ENCODE assay signal across 22 cellular contexts in genomic region chr19:44605547-44605946, GRCh38. TPM values are rescaled to one million over a fixed set of nuclear protein-coding genes. Genes with fewer than 3 reads are reported as not detected.
A peak's percentile ranks its signal among the peaks of the same experiment; 100 is the strongest.
DNase-seq lines count a peak whose midpoint lies in the region; ATAC-seq, FAIRE-seq and TF ChIP-seq lines count a peak whose summit lies in the region.
"Had no signal": no experiment of that assay in that cellular context is flagged by ENCODE, and none has a peak within 500 bp of the region (broad histone marks: within the 10 kb centered on the region; RNA-seq: fewer than 3 reads in every experiment).

No MANE protein-coding gene starts in this region.

- POLR2A ChIA-PET in HEK293 (lab: Yijun Ruan, JAX) = interaction anchor here (0.5 to 2.1 kb wide), 2 partner anchors 29 to 38 kb away, joined by 4 to 5 read pairs; partner anchors contain the start of gene PVR
- POLR2A ChIA-PET in H1 (lab: Charles Lee; ENCODE audit: partially characterized antibody) = interaction anchor here (1.2 kb wide), 1 partner anchor 10 kb away, joined by 3 read pairs; no protein-coding TSS in a partner anchor

- H2AK5ac ChIP-seq in H1 (ENCODE audit: low read depth, low read length) = 0 out of 2 replicates have a peak overlapping the region, but pooled peaks have one; percentile 65

- 83% methylated on average over 1 of the region's 1 CpG; no CpG with 5 or more reads in 1 of the 2 experiments for whole genome bisulfite sequencing in H1 (ENCODE audit: extremely low coverage in 1 of 2, insufficient coverage in 1 of 2, insufficient read length in 1 of 2, insufficient replicate concordance in 2 of 2, low coverage in 1 of 2, low lambda C conversion rate in 2 of 2, missing lambda C conversion rate in 1 of 2), 2 experiments

- H3K27me3 ChIP-seq in RWPE2 (ENCODE audit: insufficient read depth, poor library complexity, severe bottlenecking) (no peaks in the 10 kb centered on the region), H1 (replicated peaks in 1 of 4; ENCODE audit: control insufficient read depth in 3 of 4, extremely low read depth in 1 of 4, insufficient read depth in 3 of 4, low read length in 3 of 4) (no peaks in the 10 kb centered on the region)

- no peak overlapping the region for H2BK15ac ChIP-seq in H1 (ENCODE audit: low read length)

- H2BK5ac ChIP-seq in H1 (ENCODE audit: low read depth, low read length) = no peak overlapping the region; the same call in 1 of the 2 replicates

- H3K9me3 ChIP-seq in HEK293 (ENCODE audit: control insufficient read depth, insufficient read depth, low read depth, low read length) = no peaks in the 10 kb centered on the region
- H3K9me3 ChIP-seq in RWPE2 (ENCODE audit: severe bottlenecking) = no peaks in the 10 kb centered on the region
- H3K9me3 ChIP-seq in H1 (ENCODE audit: insufficient read depth in 2 of 2, low read depth in 1 of 2, low read length in 1 of 2) = no peaks in the 10 kb centered on the region
- H3K9me3 ChIP-seq: Caco-2 had no signal

- H3K18ac ChIP-seq in H1 (ENCODE audit: extremely low read depth, low read length) = no peak overlapping the region

- H3K27ac ChIP-seq in HEK293 (ENCODE audit: extremely low read depth, low read depth, low read length) (no peak overlapping the region), RWPE2 (ENCODE audit: poor library complexity, severe bottlenecking) (peak overlapping the region; percentile 75), H1 (ENCODE audit: low read depth, low read length) (no peak overlapping the region)

- H4K5ac ChIP-seq in H1 (ENCODE audit: insufficient read length, low read depth, low read length) = no peak overlapping the region

- no peak overlapping the region for H2BK20ac ChIP-seq in H1 (ENCODE audit: low read length)

- H3K79me1 ChIP-seq in H1 (ENCODE audit: low read depth, low read length) = no peaks in the 10 kb centered on the region

- no peak for FAIRE-seq in H1 (lab: Jason Lieb, UNC)
- FAIRE-seq in GM12892 (lab: Jason Lieb, UNC) = no peak
- FAIRE-seq: D721Med, GM12878, GM18507 had no signal

- no peak overlapping the region for H2BK120ac ChIP-seq in H1 (replicated peaks; ENCODE audit: low read depth, low read length)

- H3K4me3 Mint-ChIP-seq in osteocyte (ENCODE audit: unreplicated experiment) = no peak overlapping the region
- H3K4me3 Mint-ChIP-seq: CD4-positive, CD25-positive, alpha-beta regulatory T cell; CD8-positive, alpha-beta T cell had no signal

- H4K20me1 ChIP-seq in H1 (replicated peaks in 1 of 2; ENCODE audit: control insufficient read depth in 1 of 2, insufficient read depth in 2 of 2, low read length in 2 of 2) = no peaks in the 10 kb centered on the region

- H3K4me1 ChIP-seq in HEK293 (ENCODE audit: control insufficient read depth, insufficient read depth, low read length) = no peaks in the 10 kb centered on the region; the same call in 1 of the 2 replicates
- peaks cover 34% of the 10 kb centered on the region for H3K4me1 ChIP-seq in RWPE2 (ENCODE audit: insufficient read depth, poor library complexity, severe bottlenecking)
- peaks cover 0 to 8% (median 4%) of the 10 kb centered on the region in 4 experiments; a peak in 5 of 7 replicates for H3K4me1 ChIP-seq in H1 (replicated peaks in 1 of 4; ENCODE audit: control insufficient read depth in 3 of 4, insufficient read depth in 4 of 4, low read length in 3 of 4)

- peaks cover 5% of the 10 kb centered on the region for H3K27me3 Mint-ChIP-seq in osteocyte (ENCODE audit: unreplicated experiment)
- H3K27me3 Mint-ChIP-seq: CD4-positive, CD25-positive, alpha-beta regulatory T cell had no signal

- H3K4me3 ChIP-seq in HEK293 (ENCODE audit: low read depth, low read length) = no peak overlapping the region
- no peak overlapping the region for H3K4me3 ChIP-seq in RWPE2 (ENCODE audit: severe bottlenecking)
- H3K4me3 ChIP-seq in H1 (ENCODE audit: extremely low read depth in 1 of 4, insufficient read depth in 2 of 4, low read depth in 3 of 4, low read length in 4 of 4) = no peak overlapping the region
- H3K4me3 ChIP-seq: GM12878 had no signal

- H3K23ac ChIP-seq in H1 (ENCODE audit: insufficient read length) = no peak overlapping the region

- no peak overlapping the region for H3K56ac ChIP-seq in H1 (replicated peaks; ENCODE audit: insufficient read length, low read depth, low read length)

- H3K27ac Mint-ChIP-seq in osteocyte (ENCODE audit: unreplicated experiment) = no peak overlapping the region
- H3K27ac Mint-ChIP-seq: CD4-positive, CD25-positive, alpha-beta regulatory T cell; CD8-positive, alpha-beta T cell had no signal

- H3K14ac ChIP-seq in H1 (ENCODE audit: insufficient read length) = no peak overlapping the region

- TF ChIP-seq POLR2A in H1 (IDR thresholded peaks at IDR 0.05; ENCODE audit: control extremely low read depth in 1 of 2, low read depth in 2 of 2, low read length in 2 of 2) (no peak), GM12892 (IDR thresholded peaks at IDR 0.05; ENCODE audit: low read depth, low read length) (no peak)

- H3K4me2 ChIP-seq in H1 (ENCODE audit: insufficient read depth in 1 of 2, low read depth in 2 of 2, low read length in 2 of 2) = no peak overlapping the region

- TF ChIP-seq EP300 in H1 (IDR thresholded peaks at IDR 0.05; ENCODE audit: borderline replicate concordance in 1 of 2, low read depth in 2 of 2, low read length in 2 of 2) = no peak

- no peaks in the 10 kb centered on the region for H3K23me2 ChIP-seq in H1 (ENCODE audit: low read depth, low read length)

- H2AFZ ChIP-seq in H1 (ENCODE audit: low read length) = no peak overlapping the region

- DNase-seq in RWPE2 (ENCODE audit: low spot score) (no peak), H1 (ENCODE audit: low read depth in 1 of 2, low spot score in 2 of 2) (no peak), osteocyte (ENCODE audit: extremely low spot score, unreplicated experiment) (no peak), GM12892 (ENCODE audit: insufficient read length) (no peak)
- DNase-seq: C1 segment of cervical spinal cord; Caco-2; CD4-positive, CD25-positive, alpha-beta regulatory T cell; CD8-positive, alpha-beta T cell; DMS 273 treated with DMSO at 0.1 percent for 48 hours; DMS79; EL; GDM1; GOT3; H7; HCEC 1CT had no signal

- no peak overlapping the region for H3K9ac ChIP-seq in H1 (replicated peaks in 1 of 4; ENCODE audit: extremely low read depth in 1 of 4, low read depth in 3 of 4, low read length in 3 of 4)

- H4K91ac ChIP-seq in H1 (replicated peaks; ENCODE audit: insufficient read length, low read length) = no peak overlapping the region

- no peak for ATAC-seq in RWPE2 (ENCODE audit: low read depth)
- no peak for ATAC-seq in GM18519 (IDR thresholded peaks at IDR 0.05; ENCODE audit: low FRiP score, unreplicated experiment)
- ATAC-seq: CD8-positive, alpha-beta T cell; GM12878 had no signal

- no peaks in the 10 kb centered on the region for H3K36me3 Mint-ChIP-seq in osteocyte (ENCODE audit: unreplicated experiment)
- H3K36me3 Mint-ChIP-seq: CD4-positive, CD25-positive, alpha-beta regulatory T cell; CD8-positive, alpha-beta T cell had no signal

- H3K36me3 ChIP-seq in HEK293 (ENCODE audit: control insufficient read depth in 2 of 2, insufficient read depth in 1 of 2, low read length in 2 of 2) (no peaks in the 10 kb centered on the region), RWPE2 (ENCODE audit: low read depth) (no peaks in the 10 kb centered on the region), H1 (ENCODE audit: control insufficient read depth in 2 of 4, insufficient read depth in 4 of 4, low read length in 3 of 4) (no peaks in the 10 kb centered on the region)

- no peak overlapping the region for H3K4ac ChIP-seq in H1 (replicated peaks; ENCODE audit: insufficient read length, low read depth, low read length)

- TF ChIP-seq CTCF in HEK293 (tag by site-specific recombination; IDR thresholded peaks at IDR 0.05) (no peak), RWPE2 (IDR thresholded peaks at IDR 0.05; ENCODE audit: poor library complexity, severe bottlenecking) (no peak), H1 (IDR thresholded peaks at IDR 0.05; ENCODE audit: control extremely low read depth in 1 of 3, insufficient read depth in 1 of 3, low read depth in 1 of 3, low read length in 3 of 3) (no peak), osteocyte (IDR thresholded peaks at IDR 0.05) (no peak)

- no peaks in the 10 kb centered on the region for H3K79me2 ChIP-seq in H1 (ENCODE audit: control insufficient read depth in 1 of 2, insufficient read depth in 2 of 2, low read length in 2 of 2)

- no peaks in the 10 kb centered on the region for H3K9me3 Mint-ChIP-seq in osteocyte (ENCODE audit: unreplicated experiment)

- no peak overlapping the region for H4K8ac ChIP-seq in H1 (ENCODE audit: extremely low read depth, insufficient read depth, low read length)

- peak overlapping the region; percentile 88 for H2BK12ac ChIP-seq in H1 (ENCODE audit: low read depth, low read length)

- H3K4me1 Mint-ChIP-seq in osteocyte (ENCODE audit: unreplicated experiment) = peaks cover 23% of the 10 kb centered on the region

- no peak for TF ChIP-seq RAD21 in H1 (IDR thresholded peaks at IDR 0.05 in 1 of 2, conservative IDR thresholded peaks at IDR 0.05 in 1 of 2; ENCODE audit: low read depth in 2 of 2, low read length in 2 of 2)

- CTCF ChIA-PET in HEK293 (lab: Yijun Ruan, JAX) = interaction anchor here (0.8 to 1.8 kb wide), 3 partner anchors 17 to 53 kb away, joined by 3 to 9 read pairs (median 5); no protein-coding TSS in a partner anchor
- CTCF ChIA-PET in H1 (lab: Charles Lee; ENCODE audit: partially characterized antibody) = interaction anchor here (1.5 to 6.5 kb wide), 5 partner anchors 12 to 35 kb away, joined by 3 to 42 read pairs (median 6); no protein-coding TSS in a partner anchor

RNA-seq across cellular contexts. Expression of gene IGSF23, which starts 7.8 kb away (rescaled TPM):
- total RNA-seq in H1 (2021; fragmentation: NEBNext Ultra II Directional; extraction: Animal tissue kit (Norgen Biotek cat#: 25700)) = not detected in 2 replicates
- polyA plus RNA-seq in H1 (2011; rRNA removed) = not detected in 2 replicates
- polyA plus RNA-seq in H1 (2011; cell fraction: cytosol; rRNA removed) = not detected
- polyA plus RNA-seq in H1 (2011; cell fraction: nucleus; rRNA removed) = not detected
- not detected in 4 replicates for polyA plus RNA-seq in H1 (2012, experiment 1 of 2)
- not detected for polyA plus RNA-seq in H1 (2012, experiment 2 of 2)
- not detected for polyA plus RNA-seq in H1 (2013, experiment 1 of 2)
- polyA plus RNA-seq in H1 (2013, experiment 2 of 2) = not detected
- polyA minus RNA-seq in H1 (2011; rRNA and poly(A)+ RNA removed) = not detected in 2 replicates
- not detected for polyA minus RNA-seq in H1 (2011; cell fraction: cytosol; rRNA and poly(A)+ RNA removed)
- not detected for polyA minus RNA-seq in H1 (2011; cell fraction: nucleus; rRNA and poly(A)+ RNA removed)
- total RNA-seq in osteocyte = not detected in 2 replicates
- not detected for polyA plus RNA-seq in GM12892 (2012; ENCODE audit: missing spikeins)
- total RNA-seq: A172; A673; CD4-positive, CD25-positive, alpha-beta regulatory T cell; CD8-positive, alpha-beta T cell; GM12878; H7 had no signal
- polyA plus RNA-seq: CD4-positive, CD25-positive, alpha-beta regulatory T cell; GM12878 had no signal

RNA-seq across cellular contexts. Expression of gene PVR, which starts 38.2 kb away (rescaled TPM):
- 13.3 and 14.1 TPM in 2 replicates for total RNA-seq in H1 (2021; fragmentation: NEBNext Ultra II Directional; extraction: Animal tissue kit (Norgen Biotek cat#: 25700))
- polyA plus RNA-seq in H1 (2011; rRNA removed) = 14.8 and 16.9 TPM in 2 replicates
- polyA plus RNA-seq in H1 (2011; cell fraction: cytosol; rRNA removed) = 14.8 TPM
- polyA plus RNA-seq in H1 (2011; cell fraction: nucleus; rRNA removed) = 25.2 TPM
- polyA plus RNA-seq in H1 (2012, experiment 1 of 2) = 10.3 to 14.0 TPM (median 11.6 TPM) in 4 replicates
- 6.8 TPM for polyA plus RNA-seq in H1 (2012, experiment 2 of 2)
- polyA plus RNA-seq in H1 (2013, experiment 1 of 2) = 12.7 TPM
- polyA plus RNA-seq in H1 (2013, experiment 2 of 2) = 13.7 TPM
- polyA minus RNA-seq in H1 (2011; rRNA and poly(A)+ RNA removed) = 22.1 and 22.5 TPM in 2 replicates
- 9.8 TPM for polyA minus RNA-seq in H1 (2011; cell fraction: cytosol; rRNA and poly(A)+ RNA removed)
- polyA minus RNA-seq in H1 (2011; cell fraction: nucleus; rRNA and poly(A)+ RNA removed) = 27.4 TPM
- total RNA-seq in osteocyte = 29.2 and 31.4 TPM in 2 replicates
- polyA plus RNA-seq in GM12892 (2012; ENCODE audit: missing spikeins) = not detected
